1 cellular context compared by ENCODE assay signal in genomic region chr6:3202999-3203696, GRCh38.
A peak's percentile ranks its signal among the peaks of the same experiment; 100 is the strongest.
TF ChIP-seq lines count a peak whose summit lies in the region.

No MANE protein-coding gene starts in this region.

TF ChIP-seq in GM12878, 131 proteins besides CTCF, POLR2A, EP300 and RAD21:
- TF ChIP-seq RUNX3 (IDR thresholded peaks at IDR 0.05; ENCODE audit: low read length) (0 out of 2 replicates have a peak, but pooled peaks have one; percentile 11), PKNOX1 (IDR thresholded peaks at IDR 0.05) (no peak)
